ENCODE assay signal across 8 cellular contexts in the genomic region with DNA sequence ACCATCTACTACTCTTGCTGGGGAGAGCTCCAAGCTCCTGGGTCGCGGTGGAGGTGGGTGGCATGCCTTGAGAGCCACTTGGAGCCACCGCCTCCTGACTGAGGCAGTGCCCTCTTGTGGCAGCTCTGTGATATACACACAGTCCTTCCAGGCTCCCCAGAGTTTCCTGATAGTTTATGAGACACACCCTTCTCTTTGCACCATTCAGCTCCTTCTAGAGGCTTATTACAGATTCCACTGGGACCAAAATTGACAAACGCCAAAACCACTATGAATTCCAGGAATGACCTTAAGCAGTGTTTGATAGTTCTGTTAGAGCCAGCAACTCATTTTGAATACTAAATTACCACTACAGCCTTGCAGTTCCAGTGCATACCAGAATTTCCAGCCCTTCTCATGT.
A peak's percentile ranks its signal among the peaks of the same experiment; 100 is the strongest.
DNase-seq lines count a peak whose midpoint lies in the region; ATAC-seq and TF ChIP-seq lines count a peak whose summit lies in the region.

No MANE protein-coding gene starts in this region.

- WGBS in right cardiac atrium: 6% methylated on average over 4 of the region's 4 CpGs
- 1% methylated on average over 4 of the region's 4 CpGs for WGBS in smooth muscle cell (ENCODE audit: low lambda C conversion rate)

- H3K27me3 ChIP-seq in CD8-positive, alpha-beta memory T cell (ENCODE audit: insufficient read depth, low read length, poor library complexity, severe bottlenecking): no peaks in the 10 kb centered on the region
- H3K27me3 ChIP-seq in right cardiac atrium (ENCODE audit: control insufficient read depth, insufficient read depth) (no peaks in the 10 kb centered on the region), smooth muscle cell (ENCODE audit: low read depth) (peaks cover 76% of the 10 kb centered on the region)

- H3K36me3 ChIP-seq in CD8-positive, alpha-beta memory T cell (ENCODE audit: insufficient read depth, low read length): no peaks in the 10 kb centered on the region
- no peaks in the 10 kb centered on the region for H3K36me3 ChIP-seq in smooth muscle cell (ENCODE audit: low read depth)

- H3K27ac ChIP-seq in CD8-positive, alpha-beta memory T cell (ENCODE audit: low read depth, low read length): no peak overlapping the region
- H3K27ac ChIP-seq in right cardiac atrium (ENCODE audit: low read length) (no peak overlapping the region), smooth muscle cell (ENCODE audit: low read depth) (no peak overlapping the region)

- no peak overlapping the region for H3K4me2 ChIP-seq in smooth muscle cell

- no peaks in the 10 kb centered on the region for H3K9me3 Mint-ChIP-seq in CD8-positive, alpha-beta memory T cell
- H3K9me3 Mint-ChIP-seq in activated naive CD8-positive, alpha-beta T cell treated with anti-CD3 and anti-CD28 coated beads, Interleukin-2, amount 50 U/mL, for 24 hours: no peaks in the 10 kb centered on the region

- no peaks in the 10 kb centered on the region for H3K9me3 ChIP-seq in CD8-positive, alpha-beta memory T cell (ENCODE audit: low read length)
- no peaks in the 10 kb centered on the region for H3K9me3 ChIP-seq in right cardiac atrium (ENCODE audit: control insufficient read depth, low read length)
- H3K9me3 ChIP-seq in smooth muscle cell (replicated peaks; ENCODE audit: low read depth): no peaks in the 10 kb centered on the region

- H3K4me1 Mint-ChIP-seq in CD8-positive, alpha-beta memory T cell: peaks cover 15 to 36% (median 34%) of the 10 kb centered on the region in 3 donors
- no peaks in the 10 kb centered on the region for H3K4me1 Mint-ChIP-seq in activated naive CD8-positive, alpha-beta T cell treated with anti-CD3 and anti-CD28 coated beads, Interleukin-2, amount 50 U/mL, for 24 hours

- H3K27me3 Mint-ChIP-seq in CD8-positive, alpha-beta memory T cell: peaks cover 4 to 7% of the 10 kb centered on the region in 2 donors
- peaks cover 5% of the 10 kb centered on the region for H3K27me3 Mint-ChIP-seq in activated naive CD8-positive, alpha-beta T cell treated with anti-CD3 and anti-CD28 coated beads, Interleukin-2, amount 50 U/mL, for 24 hours

- intact Hi-C loops in right cardiac atrium (cut with DNase I): loop anchor here in 2 of 4 donors (5.0 to 10.0 kb wide), 2 partner anchors 194 to 432 kb away; no protein-coding TSS in a partner anchor

- peak in 3 of 5 donors; percentile 10 to 30 (median 20) for DNase-seq in CD8-positive, alpha-beta memory T cell
- DNase-seq in NCI-H82 treated with DMSO at 0.1 percent for 48 hours (lab: John Stamatoyannopoulos, UW; ENCODE audit: unreplicated experiment) (peak; percentile 0), right cardiac atrium (peak; percentile 40 to 69 (median 54)), smooth muscle cell (lab: John Stamatoyannopoulos, UW; ENCODE audit: unreplicated experiment) (no peak), NCI-H2227 (lab: John Stamatoyannopoulos, UW; ENCODE audit: unreplicated experiment) (no peak)
- peak; percentile 49 for DNase-seq in activated naive CD8-positive, alpha-beta T cell treated with anti-CD3 and anti-CD28 coated beads, Interleukin-2, amount 50 U/mL, for 24 hours

- CTCF ChIA-PET in CD8-positive, alpha-beta memory T cell (lab: Charles Lee): interaction anchor here (0.6 to 1.8 kb wide), 6 partner anchors 11 to 193 kb away, joined by 3 to 8 read pairs (median 4); no protein-coding TSS in a partner anchor

- peak overlapping the region in 2 of 8 donors; percentile 73 to 75 for H3K27ac Mint-ChIP-seq in CD8-positive, alpha-beta memory T cell
- no peak overlapping the region for H3K27ac Mint-ChIP-seq in activated naive CD8-positive, alpha-beta T cell treated with anti-CD3 and anti-CD28 coated beads, Interleukin-2, amount 50 U/mL, for 24 hours

- H3K4me3 ChIP-seq in CD8-positive, alpha-beta memory T cell (ENCODE audit: low read length): no peak overlapping the region
- no peak overlapping the region for H3K4me3 ChIP-seq in right cardiac atrium (ENCODE audit: low read length)
- H3K4me3 ChIP-seq in smooth muscle cell: no peak overlapping the region

- H3K9ac ChIP-seq in smooth muscle cell (ENCODE audit: low read depth): no peak overlapping the region

- H4K20me1 ChIP-seq in smooth muscle cell (ENCODE audit: low read depth): no peaks in the 10 kb centered on the region

- no peak overlapping the region for H2AFZ ChIP-seq in smooth muscle cell (ENCODE audit: low read depth)

- peak; percentile 74 for TF ChIP-seq CTCF in smooth muscle cell (IDR thresholded peaks at IDR 0.05; ENCODE audit: borderline replicate concordance, insufficient read depth, poor library complexity, severe bottlenecking)

- H3K36me3 Mint-ChIP-seq in CD8-positive, alpha-beta memory T cell: no peaks in the 10 kb centered on the region
- no peaks in the 10 kb centered on the region for H3K36me3 Mint-ChIP-seq in activated naive CD8-positive, alpha-beta T cell treated with anti-CD3 and anti-CD28 coated beads, Interleukin-2, amount 50 U/mL, for 24 hours (ENCODE audit: low read depth)

- no peaks in the 10 kb centered on the region for H3K4me1 ChIP-seq in CD8-positive, alpha-beta memory T cell (ENCODE audit: insufficient read depth, low read length)
- H3K4me1 ChIP-seq in right cardiac atrium (ENCODE audit: control insufficient read depth, insufficient read depth, low read length) (no peaks in the 10 kb centered on the region), smooth muscle cell (ENCODE audit: low read depth) (no peaks in the 10 kb centered on the region)

- ATAC-seq in GM18861 (IDR thresholded peaks at IDR 0.05; ENCODE audit: unreplicated experiment) (peak; percentile 80), HG03280 (IDR thresholded peaks at IDR 0.05; ENCODE audit: unreplicated experiment) (peak; percentile 68), right cardiac atrium (peak; percentile 81)
- ATAC-seq in activated naive CD8-positive, alpha-beta T cell treated with anti-CD3 and anti-CD28 coated beads, Interleukin-2, amount 50 U/mL, for 24 hours: peak; percentile 57

- POLR2A ChIA-PET in CD8-positive, alpha-beta memory T cell (lab: Charles Lee): interaction anchor here (0.7 kb wide), 1 partner anchor 15 kb away, joined by 3 read pairs; no protein-coding TSS in a partner anchor

- no peaks in the 10 kb centered on the region for H3K79me2 ChIP-seq in smooth muscle cell (ENCODE audit: low read depth)

- H3K4me3 Mint-ChIP-seq in CD8-positive, alpha-beta memory T cell: peak overlapping the region in 4 of 7 donors; percentile 49 to 68 (median 52)
- no peak overlapping the region for H3K4me3 Mint-ChIP-seq in activated naive CD8-positive, alpha-beta T cell treated with anti-CD3 and anti-CD28 coated beads, Interleukin-2, amount 50 U/mL, for 24 hours

- no peaks in the 10 kb centered on the region for H3F3A ChIP-seq in smooth muscle cell (ENCODE audit: low read depth)

Comparison
In these comparisons a context has a peak if more than half of its experiments do, and no peak if none do; other contexts are left out.
1. DNase-seq: peak in CD8-positive, alpha-beta memory T cell (3 of 5), NCI-H82 treated with DMSO at 0.1 percent for 48 hours (single experiment), activated naive CD8-positive, alpha-beta T cell treated with anti-CD3 and anti-CD28 coated beads, Interleukin-2, amount 50 U/mL, for 24 hours (single experiment) and right cardiac atrium (3 of 3); none in smooth muscle cell (single experiment) and NCI-H2227 (single experiment).
2. Peak in every context shown above with its lines, with median percentiles within 50 percentile points of each other: ATAC-seq.